In the genomic region with DNA sequence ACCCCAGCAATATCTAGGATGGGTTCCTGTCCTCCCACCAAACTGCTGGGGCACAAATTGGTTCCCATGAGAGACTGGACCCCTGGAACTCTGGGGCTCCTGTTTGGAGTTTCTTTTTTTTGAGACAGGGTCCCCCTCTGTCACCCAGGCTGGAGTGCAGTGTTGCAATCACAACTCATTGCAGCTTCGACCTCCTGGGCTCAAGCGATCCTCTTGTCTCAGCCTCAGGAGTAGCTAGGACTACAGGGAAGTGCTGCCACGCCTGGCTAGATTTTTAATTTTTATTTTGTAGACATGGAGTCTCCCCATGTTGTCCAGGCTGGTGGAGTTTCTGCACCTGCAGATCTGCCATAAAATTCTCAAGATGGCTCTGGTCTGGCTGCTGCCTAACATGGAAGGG, we compare ENCODE assay signal across 31 cellular contexts.
"Had no signal": no experiment of that assay in that cellular context is flagged by ENCODE, and none has a peak within 500 bp of the region (broad histone marks: within the 10 kb centered on the region; RNA-seq: fewer than 3 reads in every experiment).

No MANE protein-coding gene starts in this region.

- H3K9me3 ChIP-seq: MG63 had no signal

- H3K27ac ChIP-seq: KMS-11 had no signal

- H3K9ac ChIP-seq: KMS-11 had no signal

- H3K36me3 ChIP-seq: MG63 had no signal

- DNase-seq: Karpas-422, Kasumi-1, MG63, MM.1S, NCI-H1048, NCI-H1092, NCI-H1092 treated with DMSO at 0.1 percent for 48 hours, NCI-H1105, NCI-H1417, NCI-H1417 treated with DMSO at 0.1 percent for 48 hours, NCI-H1436, NCI-H1436 treated with DMSO at 0.1 percent for 48 hours, NCI-H1694, NCI-H1694 treated with DMSO at 0.1 percent for 48 hours, NCI-H187, NCI-H187 treated with DMSO at 0.1 percent for 48 hours, NCI-H1930, NCI-H2029, NCI-H2029 treated with DMSO at 0.1 percent for 48 hours, NCI-H2081, NCI-H2081 treated with DMSO at 0.1 percent for 48 hours, NCI-H2107, NCI-H2171, NCI-H2171 treated with DMSO at 0.1 percent for 48 hours, NCI-H2227 treated with DMSO at 0.1 percent for 48 hours, NCI-H226, NCI-H345, NCI-H446, NCI-H446 treated with DMSO at 0.1 percent for 48 hours, NCI-H510A had no signal

- H3K4me2 ChIP-seq: KMS-11 had no signal

- H3K27me3 ChIP-seq: MG63 had no signal

- H3K4me3 ChIP-seq: MG63 had no signal
